15 cellular contexts compared by ENCODE assay signal in genomic region chr12:32569256-32569655, GRCh38.
DNase-seq lines count a peak whose midpoint lies in the region; ATAC-seq and TF ChIP-seq lines count a peak whose summit lies in the region.
"Had no signal": no experiment of that assay in that cellular context is flagged by ENCODE, and none has a peak within 500 bp of the region (broad histone marks: within the 10 kb centered on the region; RNA-seq: fewer than 3 reads in every experiment).

No MANE protein-coding gene starts in this region.

- no peak for TF ChIP-seq EP300 in tibial nerve (IDR thresholded peaks at IDR 0.05)

- H3K36me3 ChIP-seq in heart left ventricle, result peaks cover 0 to 24% (median 11%) of the 10 kb centered on the region in 9 donors
- H3K36me3 ChIP-seq in muscle layer of duodenum (ENCODE audit: control insufficient read depth in 1 of 2, insufficient read depth in 2 of 2, low read length in 2 of 2), result peaks cover 0 to 7% of the 10 kb centered on the region in 2 donors
- no peaks in the 10 kb centered on the region for H3K36me3 ChIP-seq in tibial nerve
- H3K36me3 ChIP-seq: transverse colon had no signal

- DNase-seq in heart left ventricle (no peak), left cardiac atrium (no peak), tibial nerve (ENCODE audit: low spot score in 2 of 2) (no peak), GM13977 (ENCODE audit: low spot score) (no peak)
- DNase-seq: activated B cell treated with CpG ODN at 0.5 μM for 24 hours; COR-L47; effector CD8-positive, alpha-beta T cell; naive thymus-derived CD8-positive, alpha-beta T cell; NCI-H1694; NK-92 treated with Interleukin-12 subunit alpha and Interleukin-12 subunit beta, amount 100 ng/mL, for 24 hours; transverse colon had no signal

- in situ Hi-C loops in GM13977 (cut with MboI; ENCODE audit: low pct_unique_long_range_greater_than_20kb, low sequenced_read_pairs, unreplicated experiment), result no loop called here

- peak overlapping the region in 2 of 5 experiments; percentile 20 to 32 for H3K4me3 Mint-ChIP-seq in brain
- H3K4me3 Mint-ChIP-seq: activated B cell treated with CpG ODN at 0.5 μM for 24 hours; naive thymus-derived CD8-positive, alpha-beta T cell had no signal

- H3K9me3 Mint-ChIP-seq in brain, result peaks cover 0 to 8% (median 3%) of the 10 kb centered on the region in 5 experiments
- H3K9me3 Mint-ChIP-seq: activated B cell treated with CpG ODN at 0.5 μM for 24 hours; naive thymus-derived CD8-positive, alpha-beta T cell had no signal

- H3K4me1 Mint-ChIP-seq in brain, result peaks cover 93% of the 10 kb centered on the region
- H3K4me1 Mint-ChIP-seq: naive thymus-derived CD8-positive, alpha-beta T cell had no signal

- H3K27ac Mint-ChIP-seq in brain, result peak overlapping the region in 4 of 5 experiments; percentile 8 to 86 (median 78)
- H3K27ac Mint-ChIP-seq: activated B cell treated with CpG ODN at 0.5 μM for 24 hours had no signal

- peaks cover 55% of the 10 kb centered on the region for H3K36me3 Mint-ChIP-seq in brain
- H3K36me3 Mint-ChIP-seq: naive thymus-derived CD8-positive, alpha-beta T cell had no signal

- H3K4me1 ChIP-seq in heart left ventricle (peaks cover 6 to 61% (median 43%) of the 10 kb centered on the region in 12 donors), muscle layer of duodenum (ENCODE audit: control insufficient read depth in 1 of 2, insufficient read depth in 2 of 2, low read length in 2 of 2) (peaks cover 4 to 22% of the 10 kb centered on the region in 2 donors), tibial nerve (peaks cover 0 to 75% (median 29%) of the 10 kb centered on the region in 4 donors)

- TF ChIP-seq CTCF in heart left ventricle (IDR thresholded peaks at IDR 0.05) (no peak), brain (conservative IDR thresholded peaks at IDR 0.05) (no peak), tibial nerve (IDR thresholded peaks at IDR 0.05) (no peak), GM13977 (IDR thresholded peaks at IDR 0.05; ENCODE audit: extremely low read depth, insufficient read depth, missing control alignments) (no peak)

- H3K27me3 Mint-ChIP-seq in brain, result peaks cover 4% of the 10 kb centered on the region
- H3K27me3 Mint-ChIP-seq: activated B cell treated with CpG ODN at 0.5 μM for 24 hours had no signal

- H3K27ac ChIP-seq in heart left ventricle (peak overlapping the region in 8 of 12 donors; percentile 8 to 71 (median 50)), muscle layer of duodenum (ENCODE audit: low read length) (peak overlapping the region; percentile 52), tibial nerve (peak overlapping the region in 3 of 4 donors; percentile 34 to 93 (median 69))

- WGBS in heart left ventricle, 4 donors, result 48 to 56% (median 49%) methylated on average over 2 of the region's 2 CpGs
- WGBS in tibial nerve, 2 donors, result 39 to 48% methylated on average over 2 of the region's 2 CpGs

- H3K4me3 ChIP-seq in heart left ventricle (no peak overlapping the region), muscle layer of duodenum (ENCODE audit: low read depth in 1 of 2, low read length in 2 of 2) (no peak overlapping the region), tibial nerve (no peak overlapping the region)
- H3K4me3 ChIP-seq: transverse colon had no signal

- intact Hi-C loops in heart left ventricle (cut with DNase I) (loop anchor here in 2 of 10 donors (10.0 kb wide), 1 partner anchor 114 kb away; no protein-coding TSS in a partner anchor), left cardiac atrium (cut with DNase I) (no loop called here)

- no peaks in the 10 kb centered on the region for H3K9me3 ChIP-seq in heart left ventricle
- no peaks in the 10 kb centered on the region for H3K9me3 ChIP-seq in muscle layer of duodenum (ENCODE audit: control insufficient read depth in 1 of 2, low read length in 2 of 2)
- no peaks in the 10 kb centered on the region for H3K9me3 ChIP-seq in tibial nerve
- H3K9me3 ChIP-seq: transverse colon had no signal

- ATAC-seq in heart left ventricle, result peak in 1 of 4 donors; percentile 19
- ATAC-seq in left cardiac atrium, result no peak
- no peak for ATAC-seq in GM19023 (IDR thresholded peaks at IDR 0.05; ENCODE audit: unreplicated experiment)
- ATAC-seq in GM18498 (IDR thresholded peaks at IDR 0.05; ENCODE audit: unreplicated experiment), result no peak
- ATAC-seq: naive thymus-derived CD8-positive, alpha-beta T cell had no signal

- TF ChIP-seq POLR2A in heart left ventricle (IDR thresholded peaks at IDR 0.05), result no peak
- no peak for TF ChIP-seq POLR2A in tibial nerve (IDR thresholded peaks at IDR 0.05)

- H3K27me3 ChIP-seq in heart left ventricle, result no peaks in the 10 kb centered on the region
- no peaks in the 10 kb centered on the region for H3K27me3 ChIP-seq in muscle layer of duodenum (ENCODE audit: low read depth, low read length)
- H3K27me3 ChIP-seq in tibial nerve, result no peaks in the 10 kb centered on the region
- H3K27me3 ChIP-seq: transverse colon had no signal
